Comparison of ENCODE assay signal across 1 cellular context in genomic region chr19:58154679-58155648, GRCh38.
A peak's percentile ranks its signal among the peaks of the same experiment; 100 is the strongest.
TF ChIP-seq lines count a peak whose summit lies in the region.

No MANE protein-coding gene starts in this region.

TF ChIP-seq in HepG2, 621 proteins besides CTCF, POLR2A, EP300 and RAD21 (continued from another document and continues in another):
- TF ChIP-seq ZBTB44 (CRISPR knock-in tag; IDR thresholded peaks at IDR 0.05) (no peak), NR2F6 (IDR thresholded peaks at IDR 0.05) (no peak), NR2F6 (CRISPR knock-in tag; IDR thresholded peaks at IDR 0.05) (no peak; the same call in 1 of the 2 replicates), ZNF839 (CRISPR knock-in tag; IDR thresholded peaks at IDR 0.05; ENCODE audit: borderline replicate concordance) (peak; percentile 33; the same call in 1 of the 2 replicates), SOX13 (IDR thresholded peaks at IDR 0.05) (no peak), SOX13 (CRISPR knock-in tag; conservative IDR thresholded peaks at IDR 0.05 in 1 of 2, IDR thresholded peaks at IDR 0.05 in 1 of 2) (0 out of 4 replicates have a peak, but pooled peaks of 1 of the 2 experiments have one; percentile 38), NFE2L1 (CRISPR knock-in tag; IDR thresholded peaks at IDR 0.05; ENCODE audit: borderline replicate concordance) (no peak), ZNF331 (CRISPR knock-in tag; IDR thresholded peaks at IDR 0.05) (no peak), ZNF24 (IDR thresholded peaks at IDR 0.05) (no peak), ZNF431 (CRISPR knock-in tag; IDR thresholded peaks at IDR 0.05; ENCODE audit: borderline replicate concordance, low read depth) (no peak), KLF11 (CRISPR knock-in tag; IDR thresholded peaks at IDR 0.05) (no peak; the same call in 1 of the 2 replicates), ZNF777 (CRISPR knock-in tag; IDR thresholded peaks at IDR 0.05) (no peak), ZNF30 (CRISPR knock-in tag; IDR thresholded peaks at IDR 0.05) (no peak; the same call in 1 of the 2 replicates), ZNF629 (CRISPR knock-in tag; conservative IDR thresholded peaks at IDR 0.05) (no peak), RBM22 (optimal IDR thresholded peaks at IDR 0.05; ENCODE audit: low read length) (no peak), BORCS8-MEF2B (CRISPR knock-in tag; IDR thresholded peaks at IDR 0.05) (peak; percentile 17; the same call in 1 of the 2 replicates), NRL (CRISPR knock-in tag; IDR thresholded peaks at IDR 0.05; ENCODE audit: borderline replicate concordance) (no peak; the same call in 1 of the 2 replicates), ZNF292 (CRISPR knock-in tag; IDR thresholded peaks at IDR 0.05; ENCODE audit: borderline replicate concordance, low read depth) (no peak; the same call in 1 of the 2 replicates), EHMT2 (IDR thresholded peaks at IDR 0.05; ENCODE audit: borderline replicate concordance, low read depth, low read length) (no peak), RFXAP (CRISPR knock-in tag; IDR thresholded peaks at IDR 0.05; ENCODE audit: borderline replicate concordance) (peak; percentile 76; the same call in 1 of the 2 replicates), RELA (CRISPR knock-in tag; IDR thresholded peaks at IDR 0.05) (no peak), RFX5 (IDR thresholded peaks at IDR 0.05; ENCODE audit: low read depth, low read length) (peak; percentile 31; the same call in 1 of the 2 replicates), IRF2 (CRISPR knock-in tag; IDR thresholded peaks at IDR 0.05) (peak; percentile 99), NCOA2 (CRISPR knock-in tag; IDR thresholded peaks at IDR 0.05) (no peak; the same call in 1 of the 2 replicates), HOXD1 (CRISPR knock-in tag; IDR thresholded peaks at IDR 0.05) (peak; percentile 67; the same call in 1 of the 2 replicates), ZKSCAN5 (CRISPR knock-in tag; IDR thresholded peaks at IDR 0.05) (no peak), SALL2 (CRISPR knock-in tag; IDR thresholded peaks at IDR 0.05) (peak; percentile 72), RBAK (CRISPR knock-in tag; IDR thresholded peaks at IDR 0.05) (0 out of 2 replicates have a peak, but pooled peaks have one; percentile 10), SSRP1 (CRISPR knock-in tag; IDR thresholded peaks at IDR 0.05) (no peak), ZNF276 (CRISPR knock-in tag; IDR thresholded peaks at IDR 0.05; ENCODE audit: low read depth) (0 out of 2 replicates have a peak, but pooled peaks have one; percentile 25), CBFB (CRISPR knock-in tag; IDR thresholded peaks at IDR 0.05) (peak; percentile 67; the same call in 1 of the 2 replicates), ZNF337 (CRISPR knock-in tag; IDR thresholded peaks at IDR 0.05; ENCODE audit: borderline replicate concordance, low read depth) (no peak), TOE1 (CRISPR knock-in tag; IDR thresholded peaks at IDR 0.05) (no peak), ZNF770 (CRISPR knock-in tag; IDR thresholded peaks at IDR 0.05) (0 out of 2 replicates have a peak, but pooled peaks have one; percentile 35), ZNF614 (CRISPR knock-in tag; IDR thresholded peaks at IDR 0.05; ENCODE audit: borderline replicate concordance) (no peak), GATAD1 (CRISPR knock-in tag; IDR thresholded peaks at IDR 0.05) (peak; percentile 93)
- TF ChIP-seq, protein P1, sequence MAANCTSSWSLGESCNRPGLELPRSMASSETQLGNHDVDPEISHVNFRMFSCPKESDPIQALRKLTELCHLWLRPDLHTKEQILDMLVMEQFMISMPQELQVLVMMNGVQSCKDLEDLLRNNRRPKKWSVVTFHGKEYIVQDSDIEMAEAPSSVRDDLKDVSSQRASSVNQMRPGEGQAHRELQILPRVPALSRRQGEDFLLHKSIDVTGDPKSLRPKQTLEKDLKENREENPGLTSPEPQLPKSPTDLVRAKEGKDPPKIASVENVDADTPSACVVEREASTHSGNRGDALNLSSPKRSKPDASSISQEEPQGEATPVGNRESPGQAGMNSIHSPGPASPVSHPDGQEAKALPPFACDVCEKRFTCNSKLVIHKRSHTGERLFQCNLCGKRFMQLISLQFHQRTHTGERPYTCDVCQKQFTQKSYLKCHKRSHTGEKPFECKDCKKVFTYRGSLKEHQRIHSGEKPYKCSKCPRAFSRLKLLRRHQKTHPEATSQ (CRISPR knock-in tag; IDR thresholded peaks at IDR 0.05; ENCODE audit: borderline replicate concordance): peak; percentile 69; the same call in 1 of the 2 replicates
- TF ChIP-seq, protein P2, sequence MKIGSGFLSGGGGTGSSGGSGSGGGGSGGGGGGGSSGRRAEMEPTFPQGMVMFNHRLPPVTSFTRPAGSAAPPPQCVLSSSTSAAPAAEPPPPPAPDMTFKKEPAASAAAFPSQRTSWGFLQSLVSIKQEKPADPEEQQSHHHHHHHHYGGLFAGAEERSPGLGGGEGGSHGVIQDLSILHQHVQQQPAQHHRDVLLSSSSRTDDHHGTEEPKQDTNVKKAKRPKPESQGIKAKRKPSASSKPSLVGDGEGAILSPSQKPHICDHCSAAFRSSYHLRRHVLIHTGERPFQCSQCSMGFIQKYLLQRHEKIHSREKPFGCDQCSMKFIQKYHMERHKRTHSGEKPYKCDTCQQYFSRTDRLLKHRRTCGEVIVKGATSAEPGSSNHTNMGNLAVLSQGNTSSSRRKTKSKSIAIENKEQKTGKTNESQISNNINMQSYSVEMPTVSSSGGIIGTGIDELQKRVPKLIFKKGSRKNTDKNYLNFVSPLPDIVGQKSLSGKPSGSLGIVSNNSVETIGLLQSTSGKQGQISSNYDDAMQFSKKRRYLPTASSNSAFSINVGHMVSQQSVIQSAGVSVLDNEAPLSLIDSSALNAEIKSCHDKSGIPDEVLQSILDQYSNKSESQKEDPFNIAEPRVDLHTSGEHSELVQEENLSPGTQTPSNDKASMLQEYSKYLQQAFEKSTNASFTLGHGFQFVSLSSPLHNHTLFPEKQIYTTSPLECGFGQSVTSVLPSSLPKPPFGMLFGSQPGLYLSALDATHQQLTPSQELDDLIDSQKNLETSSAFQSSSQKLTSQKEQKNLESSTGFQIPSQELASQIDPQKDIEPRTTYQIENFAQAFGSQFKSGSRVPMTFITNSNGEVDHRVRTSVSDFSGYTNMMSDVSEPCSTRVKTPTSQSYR (CRISPR knock-in tag; IDR thresholded peaks at IDR 0.05; ENCODE audit: borderline replicate concordance): no peak
- TF ChIP-seq, protein P3, sequence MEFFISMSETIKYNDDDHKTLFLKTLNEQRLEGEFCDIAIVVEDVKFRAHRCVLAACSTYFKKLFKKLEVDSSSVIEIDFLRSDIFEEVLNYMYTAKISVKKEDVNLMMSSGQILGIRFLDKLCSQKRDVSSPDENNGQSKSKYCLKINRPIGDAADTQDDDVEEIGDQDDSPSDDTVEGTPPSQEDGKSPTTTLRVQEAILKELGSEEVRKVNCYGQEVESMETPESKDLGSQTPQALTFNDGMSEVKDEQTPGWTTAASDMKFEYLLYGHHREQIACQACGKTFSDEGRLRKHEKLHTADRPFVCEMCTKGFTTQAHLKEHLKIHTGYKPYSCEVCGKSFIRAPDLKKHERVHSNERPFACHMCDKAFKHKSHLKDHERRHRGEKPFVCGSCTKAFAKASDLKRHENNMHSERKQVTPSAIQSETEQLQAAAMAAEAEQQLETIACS (CRISPR knock-in tag; IDR thresholded peaks at IDR 0.05): peak; percentile 35; the same call in 1 of the 2 replicates
- TF ChIP-seq, protein P4, sequence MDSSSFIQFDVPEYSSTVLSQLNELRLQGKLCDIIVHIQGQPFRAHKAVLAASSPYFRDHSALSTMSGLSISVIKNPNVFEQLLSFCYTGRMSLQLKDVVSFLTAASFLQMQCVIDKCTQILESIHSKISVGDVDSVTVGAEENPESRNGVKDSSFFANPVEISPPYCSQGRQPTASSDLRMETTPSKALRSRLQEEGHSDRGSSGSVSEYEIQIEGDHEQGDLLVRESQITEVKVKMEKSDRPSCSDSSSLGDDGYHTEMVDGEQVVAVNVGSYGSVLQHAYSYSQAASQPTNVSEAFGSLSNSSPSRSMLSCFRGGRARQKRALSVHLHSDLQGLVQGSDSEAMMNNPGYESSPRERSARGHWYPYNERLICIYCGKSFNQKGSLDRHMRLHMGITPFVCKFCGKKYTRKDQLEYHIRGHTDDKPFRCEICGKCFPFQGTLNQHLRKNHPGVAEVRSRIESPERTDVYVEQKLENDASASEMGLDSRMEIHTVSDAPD (CRISPR knock-in tag; IDR thresholded peaks at IDR 0.05): no peak; the same call in 1 of the 2 replicates
- TF ChIP-seq, protein P5, sequence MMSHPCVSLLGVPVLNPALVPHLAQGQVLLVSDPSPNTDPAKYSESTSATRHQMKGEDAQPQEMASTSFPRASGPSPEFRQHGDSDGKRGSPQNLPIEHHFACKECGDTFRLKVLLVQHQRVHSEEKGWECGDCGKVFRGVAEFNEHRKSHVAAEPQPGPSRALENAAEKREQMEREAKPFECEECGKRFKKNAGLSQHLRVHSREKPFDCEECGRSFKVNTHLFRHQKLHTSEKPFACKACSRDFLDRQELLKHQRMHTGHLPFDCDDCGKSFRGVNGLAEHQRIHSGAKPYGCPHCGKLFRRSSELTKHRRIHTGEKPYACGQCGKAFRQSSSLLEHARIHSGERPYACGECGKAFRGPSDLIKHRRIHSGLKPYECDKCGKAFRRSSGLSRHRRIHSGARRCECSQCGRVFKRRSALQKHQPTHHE (CRISPR knock-in tag; IDR thresholded peaks at IDR 0.05; ENCODE audit: borderline replicate concordance): peak; percentile 50; the same call in 1 of the 2 replicates
- TF ChIP-seq, protein P6, sequence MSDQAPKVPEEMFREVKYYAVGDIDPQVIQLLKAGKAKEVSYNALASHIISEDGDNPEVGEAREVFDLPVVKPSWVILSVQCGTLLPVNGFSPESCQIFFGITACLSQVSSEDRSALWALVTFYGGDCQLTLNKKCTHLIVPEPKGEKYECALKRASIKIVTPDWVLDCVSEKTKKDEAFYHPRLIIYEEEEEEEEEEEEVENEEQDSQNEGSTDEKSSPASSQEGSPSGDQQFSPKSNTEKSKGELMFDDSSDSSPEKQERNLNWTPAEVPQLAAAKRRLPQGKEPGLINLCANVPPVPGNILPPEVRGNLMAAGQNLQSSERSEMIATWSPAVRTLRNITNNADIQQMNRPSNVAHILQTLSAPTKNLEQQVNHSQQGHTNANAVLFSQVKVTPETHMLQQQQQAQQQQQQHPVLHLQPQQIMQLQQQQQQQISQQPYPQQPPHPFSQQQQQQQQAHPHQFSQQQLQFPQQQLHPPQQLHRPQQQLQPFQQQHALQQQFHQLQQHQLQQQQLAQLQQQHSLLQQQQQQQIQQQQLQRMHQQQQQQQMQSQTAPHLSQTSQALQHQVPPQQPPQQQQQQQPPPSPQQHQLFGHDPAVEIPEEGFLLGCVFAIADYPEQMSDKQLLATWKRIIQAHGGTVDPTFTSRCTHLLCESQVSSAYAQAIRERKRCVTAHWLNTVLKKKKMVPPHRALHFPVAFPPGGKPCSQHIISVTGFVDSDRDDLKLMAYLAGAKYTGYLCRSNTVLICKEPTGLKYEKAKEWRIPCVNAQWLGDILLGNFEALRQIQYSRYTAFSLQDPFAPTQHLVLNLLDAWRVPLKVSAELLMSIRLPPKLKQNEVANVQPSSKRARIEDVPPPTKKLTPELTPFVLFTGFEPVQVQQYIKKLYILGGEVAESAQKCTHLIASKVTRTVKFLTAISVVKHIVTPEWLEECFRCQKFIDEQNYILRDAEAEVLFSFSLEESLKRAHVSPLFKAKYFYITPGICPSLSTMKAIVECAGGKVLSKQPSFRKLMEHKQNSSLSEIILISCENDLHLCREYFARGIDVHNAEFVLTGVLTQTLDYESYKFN (CRISPR knock-in tag; conservative IDR thresholded peaks at IDR 0.05): peak; percentile 28; the same call in 1 of the 2 replicates
- TF ChIP-seq, protein P7, sequence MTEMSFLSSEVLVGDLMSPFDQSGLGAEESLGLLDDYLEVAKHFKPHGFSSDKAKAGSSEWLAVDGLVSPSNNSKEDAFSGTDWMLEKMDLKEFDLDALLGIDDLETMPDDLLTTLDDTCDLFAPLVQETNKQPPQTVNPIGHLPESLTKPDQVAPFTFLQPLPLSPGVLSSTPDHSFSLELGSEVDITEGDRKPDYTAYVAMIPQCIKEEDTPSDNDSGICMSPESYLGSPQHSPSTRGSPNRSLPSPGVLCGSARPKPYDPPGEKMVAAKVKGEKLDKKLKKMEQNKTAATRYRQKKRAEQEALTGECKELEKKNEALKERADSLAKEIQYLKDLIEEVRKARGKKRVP (CRISPR knock-in tag; IDR thresholded peaks at IDR 0.05): peak in 1 of 2 experiments; percentile 81; a peak in 2 of 4 replicates
